In genomic region chr7:128410092-128410665, GRCh38 we compare ENCODE assay signal across 9 cellular contexts. TPM values are rescaled to one million over a fixed set of nuclear protein-coding genes. Genes with fewer than 3 reads are reported as not detected.
A peak's percentile ranks its signal among the peaks of the same experiment; 100 is the strongest.
DNase-seq lines count a peak whose midpoint lies in the region; ATAC-seq, FAIRE-seq and TF ChIP-seq lines count a peak whose summit lies in the region.
"Had no signal": no experiment of that assay in that cellular context is flagged by ENCODE, and none has a peak within 500 bp of the region (broad histone marks: within the 10 kb centered on the region; RNA-seq: fewer than 3 reads in every experiment).

No MANE protein-coding gene starts in this region.

- BruUV-seq in endothelial cell of umbilical vein (replicated peaks; lab: Mats Ljungman, UMichigan): no TSS peak

- H3K9me1 ChIP-seq in endothelial cell of umbilical vein (replicated peaks; ENCODE audit: control insufficient read depth, extremely low read depth, insufficient read depth, low read length): no peaks in the 10 kb centered on the region

- peaks cover 5% of the 10 kb centered on the region for H3K79me2 ChIP-seq in endothelial cell of umbilical vein (ENCODE audit: control insufficient read depth, insufficient read depth, low read length)

- H3K27me3 ChIP-seq in endothelial cell of umbilical vein (ENCODE audit: control insufficient read depth in 2 of 2, insufficient read depth in 2 of 2, low read length in 2 of 2): peaks cover 2 to 6% of the 10 kb centered on the region in 2 experiments
- H3K27me3 ChIP-seq in muscle layer of colon (ENCODE audit: control insufficient read depth in 1 of 2, insufficient read depth in 2 of 2, low read length in 2 of 2): no peaks in the 10 kb centered on the region
- no peaks in the 10 kb centered on the region for H3K27me3 ChIP-seq in stomach

- intact Hi-C loops in endothelial cell of umbilical vein (cut with micrococcal nuclease) (no loop called here), stomach (cut with DNase I; ENCODE audit: low total_unique reads) (no loop called here)

- H3K9ac ChIP-seq in endothelial cell of umbilical vein (replicated peaks; ENCODE audit: extremely low read depth, insufficient read depth, low read length) (peak overlapping the region; percentile 11), muscle layer of colon (ENCODE audit: low read length) (peak overlapping the region; percentile 88)

- H3K4me3 ChIP-seq in endothelial cell of umbilical vein (replicated peaks in 1 of 3; ENCODE audit: insufficient read depth in 1 of 3, low read depth in 1 of 3, low read length in 3 of 3): peak overlapping the region; percentile 74 to 84 (median 83)
- peak overlapping the region; percentile 48 to 83 for H3K4me3 ChIP-seq in muscle layer of colon (ENCODE audit: low read depth in 1 of 2, low read length in 2 of 2)
- peak overlapping the region; percentile 62 to 79 (median 66) for H3K4me3 ChIP-seq in stomach

- peak overlapping the region; percentile 100 for H2AFZ ChIP-seq in endothelial cell of umbilical vein (ENCODE audit: low read depth, low read length)

- peak; percentile 77 for FAIRE-seq in endothelial cell of umbilical vein (lab: Jason Lieb, UNC)
- FAIRE-seq: G401.6 had no signal

- H4K20me1 ChIP-seq in endothelial cell of umbilical vein (replicated peaks; ENCODE audit: control insufficient read depth, extremely low read depth, insufficient read depth, low read length): no peaks in the 10 kb centered on the region

- POLR2A ChIA-PET in endothelial cell of umbilical vein (lab: Charles Lee): no interaction called here

- no peaks in the 10 kb centered on the region for H3K36me3 ChIP-seq in endothelial cell of umbilical vein (ENCODE audit: control insufficient read depth in 2 of 2, extremely low read depth in 1 of 2, insufficient read depth in 2 of 2, low read length in 2 of 2)
- H3K36me3 ChIP-seq in muscle layer of colon (ENCODE audit: insufficient read depth, low read length): no peaks in the 10 kb centered on the region
- no peaks in the 10 kb centered on the region for H3K36me3 ChIP-seq in stomach

- peak; percentile 19 for ATAC-seq in HG02852 (IDR thresholded peaks at IDR 0.05; ENCODE audit: unreplicated experiment)

- DNase-seq in NCI-H1694 treated with DMSO at 0.1 percent for 48 hours (lab: John Stamatoyannopoulos, UW) (peak; percentile 42), NCI-H1694 (lab: John Stamatoyannopoulos, UW) (no peak), NCI-H2227 treated with DMSO at 0.1 percent for 48 hours (lab: John Stamatoyannopoulos, UW) (peak; percentile 92), endothelial cell of umbilical vein (ENCODE audit: low read depth, low spot score) (peak; percentile 75), stomach (peak; percentile 57)
- DNase-seq in activated CD4-positive, alpha-beta T cell treated with anti-CD3 and anti-CD28 coated beads, Interleukin-2, amount 50 U/mL, for 48 hours: peak; percentile 71 to 78

- TF ChIP-seq POLR2A in endothelial cell of umbilical vein (IDR thresholded peaks at IDR 0.05; ENCODE audit: low read depth, low read length) (no peak), stomach (IDR thresholded peaks at IDR 0.05) (peak in 1 of 4 donors; percentile 24)

- H3K27ac ChIP-seq in endothelial cell of umbilical vein (ENCODE audit: insufficient read depth, low read depth, low read length) (no peak overlapping the region), muscle layer of colon (ENCODE audit: low read depth, low read length) (peak overlapping the region; percentile 91), stomach (peak overlapping the region; percentile 83 to 94 (median 92))

- H3K4me1 ChIP-seq in endothelial cell of umbilical vein (ENCODE audit: control insufficient read depth, extremely low read depth, insufficient read depth, low read length) (peaks cover 13% of the 10 kb centered on the region), muscle layer of colon (ENCODE audit: insufficient read depth, low read length) (peaks cover 25% of the 10 kb centered on the region), stomach (peaks cover 40 to 48% (median 46%) of the 10 kb centered on the region in 4 donors)

- no peak for TF ChIP-seq CTCF in endothelial cell of umbilical vein (IDR thresholded peaks at IDR 0.05; ENCODE audit: extremely low read depth in 1 of 2, insufficient read depth in 1 of 2, low read depth in 1 of 2, low read length in 2 of 2)
- TF ChIP-seq CTCF in stomach (IDR thresholded peaks at IDR 0.05): no peak

- peak overlapping the region; percentile 79 for H3K4me2 ChIP-seq in endothelial cell of umbilical vein (ENCODE audit: insufficient read depth, low read length)

- CTCF ChIA-PET in endothelial cell of umbilical vein (lab: Charles Lee): interaction anchor here (0.6 to 17.5 kb wide), 7 partner anchors 9 to 63 kb away, joined by 4 to 209 read pairs (median 5); no protein-coding TSS in a partner anchor

- H3K9me3 ChIP-seq in endothelial cell of umbilical vein (replicated peaks; ENCODE audit: control insufficient read depth, insufficient read depth, low read length) (no peaks in the 10 kb centered on the region), muscle layer of colon (ENCODE audit: low read length) (no peaks in the 10 kb centered on the region), stomach (no peaks in the 10 kb centered on the region)

- 0 to 1% (median 1%) methylated on average over 16 to 31 of the region's 31 CpGs for WGBS in stomach, 5 donors

- dilution Hi-C loops in endothelial cell of umbilical vein (cut with MboI; ENCODE audit: extremely low pct_ligation_motif_present, low sequenced_read_pairs): no loop called here

- no peak for TF ChIP-seq EP300 in stomach (IDR thresholded peaks at IDR 0.05)

TF ChIP-seq in endothelial cell of umbilical vein, 7 proteins besides CTCF, POLR2A, EP300 and RAD21:
- TF ChIP-seq MAX (IDR thresholded peaks at IDR 0.05; ENCODE audit: insufficient read depth, insufficient read length): no peak
- no peak for TF ChIP-seq MYC (IDR thresholded peaks at IDR 0.05; ENCODE audit: low read depth, low read length)
- TF ChIP-seq JUN (IDR thresholded peaks at IDR 0.05; ENCODE audit: borderline replicate concordance, insufficient read depth, insufficient read length, low read depth): no peak
- TF ChIP-seq GATA2 (IDR thresholded peaks at IDR 0.05; ENCODE audit: insufficient read depth, insufficient read length, low read depth, low read length): no peak
- TF ChIP-seq POLR2AphosphoS5 (IDR thresholded peaks at IDR 0.05; ENCODE audit: insufficient read depth, low read depth, low read length): no peak
- no peak for TF ChIP-seq FOS (IDR thresholded peaks at IDR 0.05; ENCODE audit: borderline replicate concordance, insufficient read depth, low read length)
- no peak for TF ChIP-seq EZH2 (IDR thresholded peaks at IDR 0.05; ENCODE audit: borderline replicate concordance, low read depth, low read length, severe bottlenecking)

RNA-seq across cellular contexts. Expression of gene IMPDH1, which starts 0.4 kb away (rescaled TPM):
- 91.7 and 97.9 TPM in 2 replicates for total RNA-seq in endothelial cell of umbilical vein
- polyA plus RNA-seq in endothelial cell of umbilical vein: 78.8 and 87.3 TPM in 2 replicates
- polyA plus RNA-seq in endothelial cell of umbilical vein (2011; cell fraction: cytosol; rRNA removed): 63.5 and 69.3 TPM in 2 replicates
- 87.0 and 95.4 TPM in 2 replicates for polyA plus RNA-seq in endothelial cell of umbilical vein (2011; cell fraction: nucleus; rRNA removed)
- polyA plus RNA-seq in endothelial cell of umbilical vein (2012): 68.1 and 72.5 TPM in 2 replicates
- polyA minus RNA-seq in endothelial cell of umbilical vein: 94.3 and 126 TPM in 2 replicates
- polyA minus RNA-seq in endothelial cell of umbilical vein (2011; cell fraction: cytosol; rRNA and poly(A)+ RNA removed): 59.1 TPM
- polyA minus RNA-seq in endothelial cell of umbilical vein (2011; cell fraction: nucleus; rRNA and poly(A)+ RNA removed): 37.9 and 42.1 TPM in 2 replicates
- total RNA-seq in stomach: 100 to 1,000 TPM in 2 of 5 donors, 10 to 100 TPM in 3; 45.5 to 188 (median 94.4) TPM
- 10 to 100 TPM; 32.7 to 72.3 (median 59.7) TPM for polyA plus RNA-seq in stomach

RNA-seq across cellular contexts. Expression of gene HILPDA, which starts 45.5 kb away (rescaled TPM):
- total RNA-seq in endothelial cell of umbilical vein: 14.1 and 14.4 TPM in 2 replicates
- 18.8 and 21.7 TPM in 2 replicates for polyA plus RNA-seq in endothelial cell of umbilical vein
- polyA plus RNA-seq in endothelial cell of umbilical vein (2011; cell fraction: cytosol; rRNA removed): 16.9 and 17.7 TPM in 2 replicates
- polyA plus RNA-seq in endothelial cell of umbilical vein (2011; cell fraction: nucleus; rRNA removed): 14.6 and 16.2 TPM in 2 replicates
- polyA plus RNA-seq in endothelial cell of umbilical vein (2012): 8.3 and 12.2 TPM in 2 replicates
- polyA minus RNA-seq in endothelial cell of umbilical vein: 12.3 and 12.7 TPM in 2 replicates
- polyA minus RNA-seq in endothelial cell of umbilical vein (2011; cell fraction: cytosol; rRNA and poly(A)+ RNA removed): 12.8 TPM
- polyA minus RNA-seq in endothelial cell of umbilical vein (2011; cell fraction: nucleus; rRNA and poly(A)+ RNA removed): 6.7 and 15.3 TPM in 2 replicates
- 10 to 100 TPM in 1 of 5 donors, 1 to 10 TPM in 2, under 1 TPM in 1, not detected in 1; 0.45 to 38.2 (median 2.3) TPM for total RNA-seq in stomach
- polyA plus RNA-seq in stomach: 10 to 100 TPM in 2 of 3 donors, 1 to 10 TPM in 1; 8.1 to 25.8 (median 14.2) TPM

RNA-seq across cellular contexts. Expression of gene PRRT4, which starts 48.7 kb away (rescaled TPM):
- total RNA-seq in endothelial cell of umbilical vein (not detected in 2 replicates), stomach (not detected)
- polyA plus RNA-seq in endothelial cell of umbilical vein (0.03 and 0.08 TPM in 2 replicates), stomach (1 to 10 TPM in 1 of 3 donors, under 1 TPM in 1, not detected in 1; 0.12 to 1.2 TPM)
- polyA plus RNA-seq in endothelial cell of umbilical vein (2011; cell fraction: cytosol; rRNA removed): 0.01 TPM in 1 of 2 replicates, not detected in the other
- not detected in 2 replicates for polyA plus RNA-seq in endothelial cell of umbilical vein (2011; cell fraction: nucleus; rRNA removed)
- not detected in 2 replicates for polyA plus RNA-seq in endothelial cell of umbilical vein (2012)
- polyA minus RNA-seq in endothelial cell of umbilical vein: not detected in 2 replicates
- polyA minus RNA-seq in endothelial cell of umbilical vein (2011; cell fraction: cytosol; rRNA and poly(A)+ RNA removed): not detected
- polyA minus RNA-seq in endothelial cell of umbilical vein (2011; cell fraction: nucleus; rRNA and poly(A)+ RNA removed): not detected in 2 replicates
